Comparison of ENCODE assay signal across 17 cellular contexts in the genomic region with DNA sequence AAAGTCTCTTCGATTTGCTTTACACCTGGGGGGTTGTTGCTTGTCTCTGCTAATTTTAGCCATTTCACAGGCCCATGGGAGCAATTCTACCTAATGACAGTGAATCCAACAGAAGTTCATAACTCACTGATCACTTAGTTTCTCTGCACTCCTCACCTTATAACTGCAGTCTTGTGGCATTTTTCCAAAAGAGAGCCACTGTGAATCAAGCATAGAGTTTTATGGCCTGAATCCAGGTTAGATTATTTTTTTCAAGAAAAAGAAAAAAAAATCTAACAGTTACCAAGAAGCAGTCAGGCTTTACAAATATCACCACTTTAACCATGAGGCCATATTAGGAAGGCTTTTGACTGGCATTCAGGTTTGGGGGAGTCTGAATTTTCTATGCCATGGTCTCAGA. TPM values are rescaled to one million over a fixed set of nuclear protein-coding genes. Genes with fewer than 3 reads are reported as not detected.
DNase-seq lines count a peak whose midpoint lies in the region; ATAC-seq and TF ChIP-seq lines count a peak whose summit lies in the region.
"Had no signal": no experiment of that assay in that cellular context is flagged by ENCODE, and none has a peak within 500 bp of the region (broad histone marks: within the 10 kb centered on the region; RNA-seq: fewer than 3 reads in every experiment).

No MANE protein-coding gene starts in this region.

- peaks cover 20% of the 10 kb centered on the region for H3K36me3 Mint-ChIP-seq in activated naive CD4-positive, alpha-beta T cell treated with anti-CD3 and anti-CD28 coated beads, Interleukin-2, amount 50 U/mL, for 24 hours
- H3K36me3 Mint-ChIP-seq in activated CD4-positive, alpha-beta memory T cell treated with anti-CD3 and anti-CD28 coated beads for 36 hours = peaks cover 68% of the 10 kb centered on the region

- peak overlapping the region; percentile 90 for H3K4me3 Mint-ChIP-seq in activated naive CD4-positive, alpha-beta T cell treated with anti-CD3 and anti-CD28 coated beads, Interleukin-2, amount 50 U/mL, for 24 hours
- peak overlapping the region; percentile 93 for H3K4me3 Mint-ChIP-seq in activated CD4-positive, alpha-beta memory T cell treated with anti-CD3 and anti-CD28 coated beads for 36 hours

- peaks cover 0 to 5% (median 0%) of the 10 kb centered on the region in 45 donors for H3K27me3 ChIP-seq in dorsolateral prefrontal cortex

- H3K4me3 ChIP-seq in urinary bladder (ENCODE audit: low read depth, low read length) (no peak overlapping the region), dorsolateral prefrontal cortex (no peak overlapping the region)
- H3K4me3 ChIP-seq: gastrocnemius medialis had no signal

- CTCF ChIA-PET in activated CD4-positive, alpha-beta memory T cell treated with anti-CD3 and anti-CD28 coated beads for 36 hours (lab: Charles Lee) = interaction anchor here (4.5 to 5.4 kb wide), 2 partner anchors 69 to 77 kb away, joined by 23 to 42 read pairs; no protein-coding TSS in a partner anchor

- no peak for TF ChIP-seq CTCF in dorsolateral prefrontal cortex (IDR thresholded peaks at IDR 0.05 in 54 of 56, conservative IDR thresholded peaks at IDR 0.05 in 2 of 56; ENCODE audit: low read depth in 1 of 56, partially characterized antibody in 56 of 56)

- peaks cover 76% of the 10 kb centered on the region for H3K4me1 Mint-ChIP-seq in activated naive CD4-positive, alpha-beta T cell treated with anti-CD3 and anti-CD28 coated beads, Interleukin-2, amount 50 U/mL, for 24 hours
- peaks cover 75% of the 10 kb centered on the region for H3K4me1 Mint-ChIP-seq in activated CD4-positive, alpha-beta memory T cell treated with anti-CD3 and anti-CD28 coated beads for 36 hours (ENCODE audit: low read depth)

- 60% methylated on average over 1 of the region's 1 CpG for WGBS in urinary bladder

- H3K27ac ChIP-seq in urinary bladder (ENCODE audit: low read depth) (peak overlapping the region; percentile 10), dorsolateral prefrontal cortex (no peak overlapping the region)

- no peaks in the 10 kb centered on the region for H3K4me1 ChIP-seq in urinary bladder (ENCODE audit: insufficient read depth)

- no peaks in the 10 kb centered on the region for H3K36me3 ChIP-seq in urinary bladder (ENCODE audit: insufficient read depth)
- H3K36me3 ChIP-seq: gastrocnemius medialis had no signal

- no peak for DNase-seq in activated naive CD4-positive, alpha-beta T cell (lab: John Stamatoyannopoulos, UW)
- no peak for DNase-seq in activated CD4-positive, alpha-beta memory T cell treated with anti-CD3 and anti-CD28 coated beads for 36 hours
- DNase-seq in kidney glomerular epithelial cell (lab: John Stamatoyannopoulos, UW) = peak; percentile 30
- DNase-seq in NCI-H1105 treated with DMSO at 0.1 percent for 48 hours (lab: John Stamatoyannopoulos, UW) = no peak
- DNase-seq in dorsolateral prefrontal cortex = no peak
- DNase-seq: central memory CD4-positive, alpha-beta T cell; gastrocnemius medialis; KG1; mesenchymal stem cell; NCI-H1417; NCI-H446 treated with DMSO at 0.1 percent for 48 hours; nucleus accumbens; stimulated activated naive CD4-positive, alpha-beta T cell treated with Interleukin-2 at 50 U/mL for 16 hours had no signal

- H3K27ac Mint-ChIP-seq in activated naive CD4-positive, alpha-beta T cell treated with anti-CD3 and anti-CD28 coated beads, Interleukin-2, amount 50 U/mL, for 24 hours = peak overlapping the region; percentile 99
- peak overlapping the region; percentile 100 for H3K27ac Mint-ChIP-seq in activated CD4-positive, alpha-beta memory T cell treated with anti-CD3 and anti-CD28 coated beads for 36 hours

- H3K9me3 Mint-ChIP-seq in activated naive CD4-positive, alpha-beta T cell treated with anti-CD3 and anti-CD28 coated beads, Interleukin-2, amount 50 U/mL, for 24 hours = no peaks in the 10 kb centered on the region
- no peaks in the 10 kb centered on the region for H3K9me3 Mint-ChIP-seq in activated CD4-positive, alpha-beta memory T cell treated with anti-CD3 and anti-CD28 coated beads for 36 hours

- ATAC-seq in HG02759 (IDR thresholded peaks at IDR 0.05; ENCODE audit: unreplicated experiment) = no peak
- ATAC-seq: HCT116 had no signal

- intact Hi-C loops in activated CD4-positive, alpha-beta memory T cell treated with anti-CD3 and anti-CD28 coated beads for 36 hours (cut with micrococcal nuclease) = loop anchor here (2.0 to 10.0 kb wide), 3 partner anchors 204 to 930 kb away; partner anchors contain the start of genes DNAJC21, LMBRD2 and SKP2
- intact Hi-C loops in dorsolateral prefrontal cortex (cut with DNase I) = no loop called here

- POLR2A ChIA-PET in activated CD4-positive, alpha-beta memory T cell treated with anti-CD3 and anti-CD28 coated beads for 36 hours (lab: Charles Lee) = interaction anchor here (1.5 to 13.7 kb wide), 12 partner anchors 8 to 74 kb away, joined by 4 to 160 read pairs (median 11); no protein-coding TSS in a partner anchor

- no peaks in the 10 kb centered on the region for H3K27me3 Mint-ChIP-seq in activated naive CD4-positive, alpha-beta T cell treated with anti-CD3 and anti-CD28 coated beads, Interleukin-2, amount 50 U/mL, for 24 hours
- no peaks in the 10 kb centered on the region for H3K27me3 Mint-ChIP-seq in activated CD4-positive, alpha-beta memory T cell treated with anti-CD3 and anti-CD28 coated beads for 36 hours

RNA-seq across cellular contexts. Expression of gene IL7R, which starts 1.5 kb away (rescaled TPM):
- total RNA-seq in activated CD4-positive, alpha-beta memory T cell treated with anti-CD3 and anti-CD28 coated beads for 36 hours = 100 to 1,000 TPM; 163 to 169 TPM
- 1.5 TPM for total RNA-seq in urinary bladder
- polyA plus RNA-seq in urinary bladder = 6.7 TPM
- 1 to 10 TPM in 43 of 120 experiments, under 1 TPM in 73, not detected in 4; 0.10 to 3.3 (median 0.80) TPM for total RNA-seq in dorsolateral prefrontal cortex

Comparison
In these comparisons a context has a peak if more than half of its experiments do, and no peak if none do; other contexts are left out.
1. RNA of gene IL7R, which starts 1.5 kb away (total RNA-seq): 163 to 169 TPM in activated CD4-positive, alpha-beta memory T cell treated with anti-CD3 and anti-CD28 coated beads for 36 hours; 1.5 TPM in urinary bladder (single experiment) and 0.10 to 3.3 TPM in dorsolateral prefrontal cortex; every median in the first group is over 10 times any median in the second.